ENCODE assay signal across 19 cellular contexts in genomic region chr18:59912007-59912550, GRCh38. TPM values are rescaled to one million over a fixed set of nuclear protein-coding genes. Genes with fewer than 3 reads are reported as not detected.
DNase-seq lines count a peak whose midpoint lies in the region; ATAC-seq and TF ChIP-seq lines count a peak whose summit lies in the region.
"Had no signal": no experiment of that assay in that cellular context is flagged by ENCODE, and none has a peak within 500 bp of the region (broad histone marks: within the 10 kb centered on the region; RNA-seq: fewer than 3 reads in every experiment).

No MANE protein-coding gene starts in this region.

- no peak for DNase-seq in HFFc6
- DNase-seq in amniotic epithelial cell (ENCODE audit: low read depth): peak; percentile 78
- DNase-seq in fibroblast of villous mesenchyme (ENCODE audit: low read depth): peak; percentile 38
- DNase-seq in mucosa of descending colon: no peak
- DNase-seq in stimulated activated CD4-positive, alpha-beta T cell treated with anti-CD3 and anti-CD28 coated beads, Interleukin-4, amount 100 ng/mL, for 1 hour: no peak
- no peak for DNase-seq in kidney tubule cell (ENCODE audit: low spot score)
- DNase-seq: CD8-positive, alpha-beta memory T cell; DMS79; GM23248; HCEC 1CT; NCI-H1105 treated with DMSO at 0.1 percent for 48 hours; NCI-H1694; NCI-H510A treated with DMSO at 0.1 percent for 48 hours; NCI-H82; PC-3 had no signal

- H3K9ac ChIP-seq in BLaER1 treated with 17β-estradiol and CSF1 and Interleukin-3, amounts not matched to agents 10 nM and 100 nM: peak overlapping the region in 2 of 11 experiments; percentile 25 to 37; a peak in 3 of 22 replicates
- H3K9ac ChIP-seq: BLaER1, GM23248 had no signal

- peaks cover 5 to 15% (median 12%) of the 10 kb centered on the region in 11 experiments; a peak in 20 of 22 replicates for H3K9me3 ChIP-seq in BLaER1 treated with 17β-estradiol and CSF1 and Interleukin-3, amounts not matched to agents 10 nM and 100 nM (replicated peaks in 1 of 11)
- no peaks in the 10 kb centered on the region for H3K9me3 ChIP-seq in mucosa of descending colon

- H4K20me1 ChIP-seq in BLaER1 treated with 17β-estradiol and CSF1 and Interleukin-3, amounts not matched to agents 10 nM and 100 nM: no peaks in the 10 kb centered on the region
- H4K20me1 ChIP-seq: BLaER1 had no signal

- intact Hi-C loops in mucosa of descending colon (cut with DNase I, micrococcal nuclease): no loop called here

- H3K36me3 ChIP-seq in BLaER1 treated with 17β-estradiol and CSF1 and Interleukin-3, amounts not matched to agents 10 nM and 100 nM: no peaks in the 10 kb centered on the region
- no peaks in the 10 kb centered on the region for H3K36me3 ChIP-seq in mucosa of descending colon (ENCODE audit: low read depth)
- H3K36me3 ChIP-seq: BLaER1 had no signal

- no peaks in the 10 kb centered on the region for H3K9me3 Mint-ChIP-seq in HFFc6
- H3K9me3 Mint-ChIP-seq: CD8-positive, alpha-beta memory T cell had no signal

- no peak overlapping the region for H3K4me3 ChIP-seq in BLaER1 treated with 17β-estradiol and CSF1 and Interleukin-3, amounts not matched to agents 10 nM and 100 nM
- H3K4me3 ChIP-seq in fibroblast of villous mesenchyme (ENCODE audit: low read depth, low read length) (no peak overlapping the region), mucosa of descending colon (no peak overlapping the region)
- H3K4me3 ChIP-seq: BLaER1, GM23248 had no signal

- peak overlapping the region in 10 of 11 experiments; percentile 2 to 97 (median 60); a peak in 20 of 22 replicates for H3K27ac ChIP-seq in BLaER1 treated with 17β-estradiol and CSF1 and Interleukin-3, amounts not matched to agents 10 nM and 100 nM
- H3K27ac ChIP-seq: BLaER1, GM23248, RWPE1 had no signal

- H3K27ac Mint-ChIP-seq in HFFc6: peak overlapping the region; percentile 16; the same call in 1 of the 2 replicates
- H3K27ac Mint-ChIP-seq: CD8-positive, alpha-beta memory T cell had no signal

- H3K4me1 ChIP-seq in BLaER1 treated with 17β-estradiol and CSF1 and Interleukin-3, amounts not matched to agents 10 nM and 100 nM: peaks cover 33 to 77% (median 58%) of the 10 kb centered on the region in 10 experiments
- no peaks in the 10 kb centered on the region for H3K4me1 ChIP-seq in mucosa of descending colon (ENCODE audit: low read depth)

- no peaks in the 10 kb centered on the region; the same call in 1 of the 2 replicates for H3K27me3 Mint-ChIP-seq in HFFc6 (ENCODE audit: insufficient read depth)
- H3K27me3 Mint-ChIP-seq: CD8-positive, alpha-beta memory T cell had no signal

- H3K36me3 Mint-ChIP-seq in HFFc6 (ENCODE audit: low read depth): no peaks in the 10 kb centered on the region; the same call in 1 of the 2 replicates
- H3K36me3 Mint-ChIP-seq: CD8-positive, alpha-beta memory T cell had no signal

- ATAC-seq in mucosa of descending colon (no peak), GM18909 (IDR thresholded peaks at IDR 0.05; ENCODE audit: poor library complexity, unreplicated experiment) (no peak)
- ATAC-seq: PC-3 had no signal

- TF ChIP-seq CTCF in HFFc6 (IDR thresholded peaks at IDR 0.05): no peak
- TF ChIP-seq CTCF in fibroblast of villous mesenchyme (IDR thresholded peaks at IDR 0.05; ENCODE audit: insufficient read depth, low read depth, low read length): no peak
- no peak for TF ChIP-seq CTCF in mucosa of descending colon (IDR thresholded peaks at IDR 0.05)

- H3K27me3 ChIP-seq in BLaER1 treated with 17β-estradiol and CSF1 and Interleukin-3, amounts not matched to agents 10 nM and 100 nM: no peaks in the 10 kb centered on the region
- H3K27me3 ChIP-seq: BLaER1 had no signal

- H3K4me1 Mint-ChIP-seq in HFFc6 (ENCODE audit: low read depth): peaks cover 67% of the 10 kb centered on the region

- no peak overlapping the region for H3K4me3 Mint-ChIP-seq in HFFc6
- H3K4me3 Mint-ChIP-seq: CD8-positive, alpha-beta memory T cell had no signal

- peak overlapping the region in 10 of 11 experiments; percentile 4 to 58 (median 29); a peak in 15 of 22 replicates for H3K4me2 ChIP-seq in BLaER1 treated with 17β-estradiol and CSF1 and Interleukin-3, amounts not matched to agents 10 nM and 100 nM
- H3K4me2 ChIP-seq: BLaER1 had no signal

RNA-seq across cellular contexts. Expression of gene PMAIP1, which starts 12.3 kb away (rescaled TPM):
- total RNA-seq in HFFc6 (2021; fragmentation: NEBNext Ultra II Directional; extraction: Animal tissue kit (Norgen Biotek cat#: 25700)): 10 to 100 TPM in 1 of 6 experiments, 1 to 10 TPM in 5; 4.6 to 10.1 (median 5.9) TPM
- 25.4 and 25.5 TPM in 2 replicates for total RNA-seq in fibroblast of villous mesenchyme
- 1 to 10 TPM; 1.2 to 2.2 (median 2.1) TPM for total RNA-seq in mucosa of descending colon

Comparison
In these comparisons a context has a peak if more than half of its experiments do, and no peak if none do; other contexts are left out.
1. DNase-seq: peak in amniotic epithelial cell (single experiment) and fibroblast of villous mesenchyme (single experiment); none in HFFc6 (single experiment), mucosa of descending colon (0 of 3), stimulated activated CD4-positive, alpha-beta T cell treated with anti-CD3 and anti-CD28 coated beads, Interleukin-4, amount 100 ng/mL, for 1 hour (single experiment) and kidney tubule cell (single experiment).